ENCODE assay signal across 12 cellular contexts in genomic region chr17:5000237-5000639, GRCh38. TPM values are rescaled to one million over a fixed set of nuclear protein-coding genes. Genes with fewer than 3 reads are reported as not detected.
DNase-seq lines count a peak whose midpoint lies in the region; ATAC-seq and TF ChIP-seq lines count a peak whose summit lies in the region.
"Had no signal": no experiment of that assay in that cellular context is flagged by ENCODE, and none has a peak within 500 bp of the region (broad histone marks: within the 10 kb centered on the region; RNA-seq: fewer than 3 reads in every experiment).

No MANE protein-coding gene starts in this region.

- H3K4me3 ChIP-seq in AG04450 (ENCODE audit: low read depth, low read length) (peak overlapping the region; percentile 94; the same call in 1 of the 2 replicates), SK-N-MC (no peak overlapping the region), heart right ventricle (peak overlapping the region in 9 of 10 donors; percentile 67 to 100 (median 95)), ovary (no peak overlapping the region)

- no peak for TF ChIP-seq POLR2A in ovary (IDR thresholded peaks at IDR 0.05)

- no peaks in the 10 kb centered on the region for H3K27me3 ChIP-seq in AG04450 (ENCODE audit: control insufficient read depth, insufficient read depth, low read length)
- no peaks in the 10 kb centered on the region for H3K27me3 ChIP-seq in heart right ventricle
- H3K27me3 ChIP-seq in ovary = no peaks in the 10 kb centered on the region

- no peak for TF ChIP-seq CTCF in AG04450 (IDR thresholded peaks at IDR 0.05; ENCODE audit: low read depth, low read length)
- TF ChIP-seq CTCF in heart right ventricle (IDR thresholded peaks at IDR 0.05) = no peak
- no peak for TF ChIP-seq CTCF in ovary (IDR thresholded peaks at IDR 0.05)

- TF ChIP-seq EP300 in ovary (IDR thresholded peaks at IDR 0.05) = no peak

- no peaks in the 10 kb centered on the region; the same call in 1 of the 2 replicates for H3K9me3 ChIP-seq in AG04450 (ENCODE audit: control insufficient read depth, insufficient read depth, low read length)
- no peaks in the 10 kb centered on the region for H3K9me3 ChIP-seq in SK-N-MC (ENCODE audit: low read depth, low read length)
- H3K9me3 ChIP-seq in heart right ventricle = no peaks in the 10 kb centered on the region
- H3K9me3 ChIP-seq in ovary = no peaks in the 10 kb centered on the region

- CTCF ChIA-PET in AG04450 (lab: Charles Lee) = interaction anchor here (0.8 kb wide), 1 partner anchor 61 kb away, joined by 3 read pairs; no protein-coding TSS in a partner anchor

- DNase-seq in AG04450 (ENCODE audit: low read depth, low spot score) (no peak), SK-N-MC (ENCODE audit: low read depth, low spot score) (no peak), heart right ventricle (peak; percentile 87 to 88), ovary (peak; percentile 73 to 86 (median 78)), GOT3 (lab: John Stamatoyannopoulos, UW) (no peak), A172 (ENCODE audit: low spot score) (no peak), dermis blood vessel endothelial cell (no peak)
- DNase-seq in stimulated activated naive CD8-positive, alpha-beta T cell treated with anti-CD3 and anti-CD28 coated beads, Interleukin-15, Interleukin-2, amounts not matched to agents 100 U/mL and 50 U/mL, for 24 hours = no peak
- DNase-seq: activated naive CD4-positive, alpha-beta T cell treated with Interleukin-2 at 50 U/mL for 16 hours; NCI-H1417 treated with DMSO at 0.1 percent for 48 hours; stimulated activated CD4-positive, alpha-beta T cell treated with anti-CD3 and anti-CD28 coated beads, Interleukin-4, amount 100 ng/mL, for 24 hours had no signal

- ATAC-seq in heart right ventricle = peak; percentile 18 to 82 (median 68)
- ATAC-seq in stimulated activated naive CD8-positive, alpha-beta T cell treated with anti-CD3 and anti-CD28 coated beads, Interleukin-15, Interleukin-2, amounts not matched to agents 100 U/mL and 50 U/mL, for 24 hours = no peak

- intact Hi-C loops in heart right ventricle (cut with DNase I) = no loop called here
- intact Hi-C loops in ovary (cut with DNase I) = no loop called here

- POLR2A ChIA-PET in AG04450 (lab: Yijun Ruan, JAX) = interaction anchor here (1.0 kb wide), 1 partner anchor 32 kb away, joined by 3 read pairs; no protein-coding TSS in a partner anchor

- WGBS in heart right ventricle, 2 donors = 45 to 51% methylated on average over 11 of the region's 11 CpGs
- WGBS in ovary, 3 donors = 51 to 61% (median 56%) methylated on average over 11 of the region's 11 CpGs

- H3K4me1 ChIP-seq in heart right ventricle (peaks cover 18 to 44% (median 30%) of the 10 kb centered on the region in 9 donors), ovary (ENCODE audit: insufficient read depth) (peaks cover 11% of the 10 kb centered on the region)

- H3K36me3 ChIP-seq in SK-N-MC (ENCODE audit: insufficient read depth, low read length) (peaks cover 25% of the 10 kb centered on the region; the same call in 1 of the 2 replicates), heart right ventricle (peaks cover 0 to 46% (median 41%) of the 10 kb centered on the region in 9 donors), ovary (no peaks in the 10 kb centered on the region)

- peak overlapping the region; percentile 21 for H3K27ac ChIP-seq in AG04450 (ENCODE audit: low read depth, low read length)
- H3K27ac ChIP-seq in SK-N-MC = no peak overlapping the region
- peak overlapping the region; percentile 87 to 97 (median 94) for H3K27ac ChIP-seq in heart right ventricle
- H3K27ac ChIP-seq in ovary = peak overlapping the region; percentile 16

- peak overlapping the region; percentile 85 for H3K9ac ChIP-seq in SK-N-MC (ENCODE audit: insufficient read length)

RNA-seq across cellular contexts. Expression of gene KIF1C, which starts 2.5 kb away (rescaled TPM):
- polyA plus RNA-seq in AG04450 (2011; rRNA removed) (46.9 and 49.8 TPM in 2 replicates), heart right ventricle (100 to 1,000 TPM; 141 to 158 TPM), ovary (10 to 100 TPM; 31.5 to 60.1 TPM)
- polyA minus RNA-seq in AG04450 (2011; rRNA and poly(A)+ RNA removed) = 62.0 and 84.3 TPM in 2 replicates
- total RNA-seq in heart right ventricle (100 to 1,000 TPM; 565 to 826 (median 598) TPM), ovary (100 to 1,000 TPM in 4 of 7 donors, 10 to 100 TPM in 3; 17.5 to 129 (median 105) TPM), dermis blood vessel endothelial cell (105 and 189 TPM in 2 replicates)
- 123 and 125 TPM in 2 replicates for total RNA-seq in A172 (2014; rRNA removed; shearing (Covaris generic))

RNA-seq across cellular contexts. Expression of gene INCA1, which starts 2.9 kb away (rescaled TPM):
- polyA plus RNA-seq in AG04450 (2011; rRNA removed) (0.29 and 0.56 TPM in 2 replicates), heart right ventricle (1 to 10 TPM in 1 of 2 donors, under 1 TPM in 1; 0.83 to 7.8 TPM), ovary (1 to 10 TPM; 1.5 to 2.8 TPM)
- polyA minus RNA-seq in AG04450 (2011; rRNA and poly(A)+ RNA removed) = 0.39 and 0.87 TPM in 2 replicates
- total RNA-seq in heart right ventricle (1 to 10 TPM; 1.8 to 2.9 (median 2.2) TPM), ovary (1 to 10 TPM in 6 of 7 donors, under 1 TPM in 1; 0.95 to 5.0 (median 1.9) TPM), dermis blood vessel endothelial cell (0.33 and 0.34 TPM in 2 replicates)
- 0.88 and 1.5 TPM in 2 replicates for total RNA-seq in A172 (2014; rRNA removed; shearing (Covaris generic))

RNA-seq across cellular contexts. Expression of gene CAMTA2, which starts 12.8 kb away (rescaled TPM):
- polyA plus RNA-seq in AG04450 (2011; rRNA removed) = 18.0 and 20.0 TPM in 2 replicates
- 12.0 and 14.8 TPM in 2 replicates for polyA minus RNA-seq in AG04450 (2011; rRNA and poly(A)+ RNA removed)
- 10 to 100 TPM; 26.0 to 42.0 (median 33.7) TPM for total RNA-seq in heart right ventricle
- 10 to 100 TPM; 43.1 to 74.3 TPM for polyA plus RNA-seq in heart right ventricle
- total RNA-seq in ovary = 10 to 100 TPM; 10.2 to 71.2 (median 35.7) TPM
- polyA plus RNA-seq in ovary = 10 to 100 TPM; 21.6 to 33.0 TPM
- total RNA-seq in A172 (2014; rRNA removed; shearing (Covaris generic)) = 2.4 and 7.1 TPM in 2 replicates
- 4.9 and 11.4 TPM in 2 replicates for total RNA-seq in dermis blood vessel endothelial cell

RNA-seq across cellular contexts. Expression of gene SPAG7, which starts 32.6 kb away (rescaled TPM):
- polyA plus RNA-seq in AG04450 (2011; rRNA removed) = 71.0 and 71.1 TPM in 2 replicates
- polyA minus RNA-seq in AG04450 (2011; rRNA and poly(A)+ RNA removed) = 27.9 and 32.1 TPM in 2 replicates
- 100 to 1,000 TPM in 9 of 10 donors, 10 to 100 TPM in 1; 95.5 to 189 (median 135) TPM for total RNA-seq in heart right ventricle
- polyA plus RNA-seq in heart right ventricle = 100 to 1,000 TPM; 134 to 157 TPM
- 10 to 100 TPM; 30.4 to 55.2 (median 38.6) TPM for total RNA-seq in ovary
- polyA plus RNA-seq in ovary = 10 to 100 TPM; 31.7 to 60.6 TPM
- 74.4 and 90.6 TPM in 2 replicates for total RNA-seq in A172 (2014; rRNA removed; shearing (Covaris generic))
- 57.5 and 64.1 TPM in 2 replicates for total RNA-seq in dermis blood vessel endothelial cell

RNA-seq across cellular contexts. Expression of gene SLC52A1, which starts 35.0 kb away (rescaled TPM):
- polyA plus RNA-seq in AG04450 (2011; rRNA removed) = not detected in 2 replicates
- polyA minus RNA-seq in AG04450 (2011; rRNA and poly(A)+ RNA removed) = not detected in 2 replicates
- under 1 TPM in 3 of 10 donors, not detected in 7; 0.11 to 0.14 (median 0.12) TPM for total RNA-seq in heart right ventricle
- not detected for polyA plus RNA-seq in heart right ventricle
- total RNA-seq in ovary = 1 to 10 TPM in 1 of 7 donors, under 1 TPM in 3, not detected in 3; 0.08 to 1.0 (median 0.19) TPM
- polyA plus RNA-seq in ovary = not detected
- 0.05 and 0.16 TPM in 2 replicates for total RNA-seq in A172 (2014; rRNA removed; shearing (Covaris generic))
- total RNA-seq in dermis blood vessel endothelial cell = 0.17 and 0.47 TPM in 2 replicates
- total RNA-seq: endothelial cell of umbilical vein had no signal

Comparison
In these comparisons a context has a peak if more than half of its experiments do, and no peak if none do; other contexts are left out.
1. DNase-seq: peak in heart right ventricle (2 of 2) and ovary (5 of 5); none in AG04450 (single experiment), SK-N-MC (single experiment), stimulated activated naive CD8-positive, alpha-beta T cell treated with anti-CD3 and anti-CD28 coated beads, Interleukin-15, Interleukin-2, amounts not matched to agents 100 U/mL and 50 U/mL, for 24 hours (single experiment), GOT3 (single experiment), A172 (single experiment) and dermis blood vessel endothelial cell (single experiment).
2. H3K4me3 ChIP-seq: peak in AG04450 (single experiment) and heart right ventricle (9 of 10); none in SK-N-MC (single experiment) and ovary (single experiment).